In the genomic region with DNA sequence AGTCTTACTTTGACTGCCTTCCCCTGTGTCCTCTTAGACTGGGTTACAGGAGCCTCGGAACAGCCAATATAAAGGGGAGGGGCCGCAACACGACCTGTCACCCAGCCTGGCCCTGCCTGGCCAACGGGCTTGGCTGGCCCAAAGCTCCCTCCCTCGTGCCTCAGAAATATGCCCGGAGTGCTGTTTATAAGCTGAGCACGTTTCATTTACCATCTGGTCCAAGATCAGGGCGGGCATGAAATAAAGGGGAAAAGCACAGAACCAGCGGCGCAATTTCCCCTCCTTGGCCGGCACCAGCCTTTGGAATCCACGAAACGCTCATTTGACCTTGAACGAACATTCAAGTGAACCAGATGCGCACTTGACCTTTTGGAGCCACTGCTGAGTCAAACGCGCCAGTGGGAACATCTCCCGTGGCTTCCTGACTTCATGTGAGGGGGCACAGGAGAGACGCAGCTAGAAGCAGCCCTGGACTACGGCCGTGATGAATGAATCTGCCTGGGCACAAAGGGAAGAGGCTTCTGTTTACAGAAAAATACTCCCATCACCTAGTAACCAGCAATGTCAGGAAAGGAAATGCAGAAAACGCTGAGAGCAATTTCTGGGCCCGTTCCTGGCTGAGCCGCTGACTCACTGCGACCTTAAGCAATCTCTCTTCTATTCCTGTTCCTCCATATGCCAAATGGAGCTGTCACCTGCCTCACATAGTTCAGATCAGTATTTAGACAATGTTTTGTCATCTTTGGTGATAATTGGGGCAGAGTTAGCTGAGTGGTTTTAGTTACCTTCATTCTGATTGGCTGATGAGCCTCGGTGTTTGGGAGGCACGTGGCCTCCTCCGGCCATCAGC, we compare ENCODE assay signal across 10 cellular contexts. TPM values are rescaled to one million over a fixed set of nuclear protein-coding genes. Genes with fewer than 3 reads are reported as not detected.
DNase-seq lines count a peak whose midpoint lies in the region; ATAC-seq and TF ChIP-seq lines count a peak whose summit lies in the region.
"Had no signal": no experiment of that assay in that cellular context is flagged by ENCODE, and none has a peak within 500 bp of the region (broad histone marks: within the 10 kb centered on the region; RNA-seq: fewer than 3 reads in every experiment).

No MANE protein-coding gene starts in this region.

- H3K4me1 Mint-ChIP-seq in naive thymus-derived CD8-positive, alpha-beta T cell = peaks cover 22 to 35% (median 25%) of the 10 kb centered on the region in 4 donors

- peaks cover 0 to 4% (median 2%) of the 10 kb centered on the region in 3 donors for H3K36me3 Mint-ChIP-seq in naive thymus-derived CD8-positive, alpha-beta T cell
- H3K36me3 Mint-ChIP-seq: memory B cell had no signal

- intact Hi-C loops in adrenal gland (cut with DNase I) (no loop called here), cardiac septum (cut with DNase I) (loop anchor here (5.0 kb wide), 1 partner anchor 45 kb away; no protein-coding TSS in a partner anchor), posterior vena cava (cut with DNase I) (loop anchor here in 1 of 2 donors (5.0 kb wide), 1 partner anchor 50 kb away; no protein-coding TSS in a partner anchor)

- peak overlapping the region in 1 of 10 donors; percentile 27 for H3K27ac Mint-ChIP-seq in naive thymus-derived CD8-positive, alpha-beta T cell
- H3K27ac Mint-ChIP-seq: IgD-negative memory B cell, memory B cell had no signal

- WGBS in adrenal gland, 4 donors = 7 to 12% (median 11%) methylated on average over 21 to 28 of the region's 28 CpGs

- peak overlapping the region in 1 of 10 donors; percentile 48 for H3K4me3 Mint-ChIP-seq in naive thymus-derived CD8-positive, alpha-beta T cell
- H3K4me3 Mint-ChIP-seq: IgD-negative memory B cell, memory B cell had no signal

- no peaks in the 10 kb centered on the region for H3K27me3 ChIP-seq in adrenal gland

- POLR2A ChIA-PET in naive thymus-derived CD8-positive, alpha-beta T cell (lab: Charles Lee) = interaction anchor here (0.6 to 0.8 kb wide), 2 partner anchors 30 to 78 kb away, joined by 3 to 4 read pairs; partner anchors contain the start of gene ACSBG2

- peak in 1 of 2 donors; percentile 48 for TF ChIP-seq POLR2A in adrenal gland (IDR thresholded peaks at IDR 0.05)

- DNase-seq in DMS79 treated with DMSO at 0.1 percent for 48 hours (lab: John Stamatoyannopoulos, UW) = peak; percentile 78
- peak; percentile 84 for DNase-seq in NCI-H1694 (lab: John Stamatoyannopoulos, UW)
- DNase-seq in adrenal gland = peak; percentile 74 to 92 (median 86)
- peak; percentile 87 for DNase-seq in cardiac septum (ENCODE audit: low spot score)
- DNase-seq in posterior vena cava (ENCODE audit: low spot score) = peak; percentile 96
- DNase-seq in naive thymus-derived CD8-positive, alpha-beta T cell = no peak
- no peak for DNase-seq in stimulated activated CD4-positive, alpha-beta T cell treated with anti-CD3 and anti-CD28 coated beads, Interleukin-4, amount 100 ng/mL, for 24 hours

- no peaks in the 10 kb centered on the region for H3K27me3 Mint-ChIP-seq in naive thymus-derived CD8-positive, alpha-beta T cell

- H3K4me3 ChIP-seq in adrenal gland = peak overlapping the region in 1 of 4 donors; percentile 26

- peaks cover 25 to 46% of the 10 kb centered on the region in 2 donors for H3K4me1 ChIP-seq in adrenal gland (replicated peaks in 1 of 2)

- H3K27ac ChIP-seq in adrenal gland = peak overlapping the region; percentile 74 to 97 (median 84)

- H3K9me3 Mint-ChIP-seq in naive thymus-derived CD8-positive, alpha-beta T cell = peaks cover 0 to 2% (median 0%) of the 10 kb centered on the region in 9 donors

- TF ChIP-seq CTCF in adrenal gland (IDR thresholded peaks at IDR 0.05) = no peak

- H3K36me3 ChIP-seq in adrenal gland (replicated peaks in 1 of 2) = no peaks in the 10 kb centered on the region

- no peaks in the 10 kb centered on the region for H3K9me3 ChIP-seq in adrenal gland (replicated peaks in 1 of 3)

- ATAC-seq in HG03175 (IDR thresholded peaks at IDR 0.05; ENCODE audit: unreplicated experiment) = no peak
- ATAC-seq in naive thymus-derived CD8-positive, alpha-beta T cell = no peak

RNA-seq across cellular contexts. Expression of gene RFX2, which starts 53.3 kb away (rescaled TPM):
- total RNA-seq in adrenal gland (1 to 10 TPM; 2.3 to 7.8 (median 4.7) TPM), cardiac septum (4.0 TPM), posterior vena cava (10 to 100 TPM; 20.7 to 21.7 TPM)
- polyA plus RNA-seq in adrenal gland = 10 to 100 TPM in 1 of 3 donors, 1 to 10 TPM in 2; 2.7 to 10.4 (median 4.8) TPM
- 1 to 10 TPM; 5.6 to 9.9 TPM for total RNA-seq in naive thymus-derived CD8-positive, alpha-beta T cell
- polyA plus RNA-seq in naive thymus-derived CD8-positive, alpha-beta T cell = 10 to 100 TPM in 1 of 3 donors, 1 to 10 TPM in 2; 4.0 to 10.4 (median 5.9) TPM

Comparison
In these comparisons a context has a peak if more than half of its experiments do, and no peak if none do; other contexts are left out.
1. DNase-seq: peak in DMS79 treated with DMSO at 0.1 percent for 48 hours (single experiment), NCI-H1694 (single experiment), adrenal gland (7 of 7), cardiac septum (single experiment) and posterior vena cava (single experiment); none in naive thymus-derived CD8-positive, alpha-beta T cell (0 of 10) and stimulated activated CD4-positive, alpha-beta T cell treated with anti-CD3 and anti-CD28 coated beads, Interleukin-4, amount 100 ng/mL, for 24 hours (single experiment).